In genomic region chr1:65230741-65231439, GRCh38 we compare ENCODE assay signal across 9 cellular contexts.
DNase-seq lines count a peak whose midpoint lies in the region; ATAC-seq lines count a peak whose summit lies in the region.
"Had no signal": no experiment of that assay in that cellular context is flagged by ENCODE, and none has a peak within 500 bp of the region (broad histone marks: within the 10 kb centered on the region; RNA-seq: fewer than 3 reads in every experiment).

No MANE protein-coding gene starts in this region.

- ATAC-seq in HG02798 (IDR thresholded peaks at IDR 0.05; ENCODE audit: poor library complexity, unreplicated experiment): peak; percentile 74
- peak; percentile 81 for ATAC-seq in stimulated activated effector memory CD8-positive, alpha-beta T cell treated with anti-CD3 and anti-CD28 coated beads, Interleukin-12 subunit alpha, Interleukin-12 subunit beta, amount 100 ng/mL, for 72 hours

- H3K36me3 Mint-ChIP-seq in activated T-cell treated with anti-CD3 and anti-CD28 coated beads, Interleukin-2, amount 50 U/mL, for 24 hours (ENCODE audit: low read depth): peaks cover under 1% of the 10 kb centered on the region
- H3K36me3 Mint-ChIP-seq in stimulated activated effector memory CD8-positive, alpha-beta T cell treated with anti-CD3 and anti-CD28 coated beads, Interleukin-12 subunit alpha, Interleukin-12 subunit beta, amount 100 ng/mL, for 72 hours: peaks cover 9% of the 10 kb centered on the region

- H3K4me3 Mint-ChIP-seq in activated T-cell treated with anti-CD3 and anti-CD28 coated beads, Interleukin-2, amount 50 U/mL, for 24 hours: no peak overlapping the region
- no peak overlapping the region for H3K4me3 Mint-ChIP-seq in stimulated activated effector memory CD8-positive, alpha-beta T cell treated with anti-CD3 and anti-CD28 coated beads, Interleukin-12 subunit alpha, Interleukin-12 subunit beta, amount 100 ng/mL, for 72 hours
- H3K4me3 Mint-ChIP-seq: dendritic cell treated with granulocyte-macrophage colony-stimulating factor and Interleukin-4, amounts not matched to agents 40 ng/mL and 50 ng/mL, for 4 days had no signal

- H3K4me1 Mint-ChIP-seq in activated T-cell treated with anti-CD3 and anti-CD28 coated beads, Interleukin-2, amount 50 U/mL, for 24 hours (ENCODE audit: low read depth): peaks cover 23% of the 10 kb centered on the region
- H3K4me1 Mint-ChIP-seq in stimulated activated effector memory CD8-positive, alpha-beta T cell treated with anti-CD3 and anti-CD28 coated beads, Interleukin-12 subunit alpha, Interleukin-12 subunit beta, amount 100 ng/mL, for 72 hours: peaks cover 30% of the 10 kb centered on the region

- H3K27me3 Mint-ChIP-seq in activated T-cell treated with anti-CD3 and anti-CD28 coated beads, Interleukin-2, amount 50 U/mL, for 24 hours: peaks cover 11% of the 10 kb centered on the region
- H3K27me3 Mint-ChIP-seq: dendritic cell treated with granulocyte-macrophage colony-stimulating factor and Interleukin-4, amounts not matched to agents 40 ng/mL and 50 ng/mL, for 4 days had no signal

- H3K27ac Mint-ChIP-seq in activated T-cell treated with anti-CD3 and anti-CD28 coated beads, Interleukin-2, amount 50 U/mL, for 24 hours: peak overlapping the region; percentile 84
- H3K27ac Mint-ChIP-seq in stimulated activated effector memory CD8-positive, alpha-beta T cell treated with anti-CD3 and anti-CD28 coated beads, Interleukin-12 subunit alpha, Interleukin-12 subunit beta, amount 100 ng/mL, for 72 hours: peak overlapping the region; percentile 62
- H3K27ac Mint-ChIP-seq: dendritic cell treated with granulocyte-macrophage colony-stimulating factor and Interleukin-4, amounts not matched to agents 40 ng/mL and 50 ng/mL, for 4 days had no signal

- no peak for DNase-seq in activated T-cell treated with anti-CD3 and anti-CD28 coated beads, Interleukin-2, amount 50 U/mL, for 24 hours
- DNase-seq in activated T-cell treated with anti-CD3 and anti-CD28 coated beads, Interleukin-2, amount 50 U/mL, for 48 hours: no peak
- DNase-seq in NCI-H69 (lab: John Stamatoyannopoulos, UW) (peak; percentile 10), NCI-H2107 treated with DMSO at 0.1 percent for 48 hours (lab: John Stamatoyannopoulos, UW; ENCODE audit: unreplicated experiment) (no peak), HPDE6-E6E7 (ENCODE audit: extremely low spot score) (no peak)
- DNase-seq in stimulated activated effector memory CD8-positive, alpha-beta T cell treated with anti-CD3 and anti-CD28 coated beads, Interleukin-12 subunit alpha, Interleukin-12 subunit beta, amount 100 ng/mL, for 72 hours (ENCODE audit: low spot score in 2 of 2): no peak
- DNase-seq in stimulated activated naive CD4-positive, alpha-beta T cell treated with Interleukin-2 at 50 U/mL for 16 hours (lab: John Stamatoyannopoulos, UW): no peak

- H3K9me3 Mint-ChIP-seq in activated T-cell treated with anti-CD3 and anti-CD28 coated beads, Interleukin-2, amount 50 U/mL, for 24 hours: no peaks in the 10 kb centered on the region
- no peaks in the 10 kb centered on the region for H3K9me3 Mint-ChIP-seq in stimulated activated effector memory CD8-positive, alpha-beta T cell treated with anti-CD3 and anti-CD28 coated beads, Interleukin-12 subunit alpha, Interleukin-12 subunit beta, amount 100 ng/mL, for 72 hours
- H3K9me3 Mint-ChIP-seq: dendritic cell treated with granulocyte-macrophage colony-stimulating factor and Interleukin-4, amounts not matched to agents 40 ng/mL and 50 ng/mL, for 4 days had no signal
